In genomic region chr15:90309050-90309449, GRCh38 we compare ENCODE assay signal across 25 cellular contexts. TPM values are rescaled to one million over a fixed set of nuclear protein-coding genes. Genes with fewer than 3 reads are reported as not detected.
"Had no signal": no experiment of that assay in that cellular context is flagged by ENCODE, and none has a peak within 500 bp of the region (broad histone marks: within the 10 kb centered on the region; RNA-seq: fewer than 3 reads in every experiment).

No MANE protein-coding gene starts in this region.

- ATAC-seq: activated T-cell treated with anti-CD3 and anti-CD28 coated beads, Interleukin-2, amount 50 U/mL, for 4 hours; lower lobe of right lung; natural killer cell treated with Interleukin-12 subunit alpha and Interleukin-12 subunit beta and Interleukin-15 and Interleukin-18, amount 100 ng/mL, for 72 hours; stimulated activated naive B cell treated with anti-CD40 and anti-IgM and Interleukin-4, amounts not matched to agents 10 μg/mL and 1 μg/mL and 100 μg/mL, for 72 hours had no signal

- H3K4me3 Mint-ChIP-seq: activated naive CD8-positive, alpha-beta T cell treated with anti-CD3 and anti-CD28 coated beads, Interleukin-2, amount 10 ng/mL, durations not matched to agents 7 days and 5 days; activated T-cell treated with anti-CD3 and anti-CD28 coated beads, Interleukin-2, amount 50 U/mL, for 4 hours; endodermal cell; natural killer cell treated with Interleukin-12 subunit alpha and Interleukin-12 subunit beta and Interleukin-15 and Interleukin-18, amount 100 ng/mL, for 72 hours; stimulated activated naive B cell treated with anti-CD40 and anti-IgM and Interleukin-4, amounts not matched to agents 10 μg/mL and 1 μg/mL and 100 μg/mL, for 72 hours had no signal

- H3K9me2 ChIP-seq: SK-N-SH had no signal

- DNase-seq: activated CD4-positive, CD25-positive, alpha-beta regulatory T cell treated with anti-CD3 and anti-CD28 coated beads, Interleukin-2, amount 50 U/mL, for 72 hours; activated CD8-positive, alpha-beta memory T cell treated with anti-CD3 and anti-CD28 coated beads, Interleukin-2, amount 50 U/mL, for 4 hours; activated naive CD4-positive, alpha-beta T cell treated with Interleukin-2 at 50 U/mL for 16 hours; activated naive CD8-positive, alpha-beta T cell treated with anti-CD3 and anti-CD28 coated beads, Interleukin-2, amount 10 ng/mL, durations not matched to agents 7 days and 5 days; activated T-cell treated with anti-CD3 and anti-CD28 coated beads, Interleukin-2, amount 50 U/mL, for 4 hours; amniotic stem cell; cortex of kidney; endodermal cell; foreskin fibroblast; kidney; lower lobe of right lung; sigmoid colon; SK-N-SH; stimulated activated CD4-positive, alpha-beta T cell treated with anti-CD3 and anti-CD28 coated beads, Interleukin-2, amount 100 ng/mL, for 48 hours; stimulated activated CD8-positive, alpha-beta memory T cell treated with anti-CD3 and anti-CD28 coated beads, Interleukin-4, amount 100 ng/mL, for 48 hours; stimulated activated naive B cell treated with anti-CD40 and anti-IgM and Interleukin-4, amounts not matched to agents 10 μg/mL and 1 μg/mL and 100 μg/mL, for 72 hours; upper lobe of left lung; WERI-Rb-1 had no signal

- H3K27me3 ChIP-seq: breast epithelium, sigmoid colon, upper lobe of left lung had no signal

- H3K9ac ChIP-seq: parathyroid adenoma, SK-N-SH had no signal

- H3K27ac Mint-ChIP-seq: activated naive CD8-positive, alpha-beta T cell treated with anti-CD3 and anti-CD28 coated beads, Interleukin-2, amount 10 ng/mL, durations not matched to agents 7 days and 5 days; activated T-helper 2 cell treated with anti-CD3 and anti-CD28 coated beads, Interferon-gamma antibody, Interleukin-2, Interleukin-4, amounts not matched to agents 10 μg/mL and 5 μg/mL and 100 μg/mL, durations not matched to agents 14 hours and 24 hours and 36 hours; endodermal cell; natural killer cell treated with Interleukin-12 subunit alpha and Interleukin-12 subunit beta and Interleukin-15 and Interleukin-18, amount 100 ng/mL, for 72 hours; stimulated activated naive B cell treated with anti-CD40 and anti-IgM and Interleukin-4, amounts not matched to agents 10 μg/mL and 1 μg/mL and 100 μg/mL, for 72 hours had no signal

- H3K36me3 ChIP-seq: breast epithelium, lower lobe of right lung, sigmoid colon, thoracic aorta, upper lobe of left lung, WERI-Rb-1 had no signal

- H3K9me3 ChIP-seq: breast epithelium, lower lobe of right lung, sigmoid colon, SK-N-SH, thoracic aorta, upper lobe of left lung had no signal

- H3K4me1 Mint-ChIP-seq: endodermal cell had no signal

- H2AFZ ChIP-seq: parathyroid adenoma had no signal

- H3K79me2 ChIP-seq: parathyroid adenoma had no signal

- H3K9me3 Mint-ChIP-seq: activated naive CD8-positive, alpha-beta T cell treated with anti-CD3 and anti-CD28 coated beads, Interleukin-2, amount 10 ng/mL, durations not matched to agents 7 days and 5 days; activated T-cell treated with anti-CD3 and anti-CD28 coated beads, Interleukin-2, amount 50 U/mL, for 4 hours; activated T-helper 2 cell treated with anti-CD3 and anti-CD28 coated beads, Interferon-gamma antibody, Interleukin-2, Interleukin-4, amounts not matched to agents 10 μg/mL and 5 μg/mL and 100 μg/mL, durations not matched to agents 14 hours and 24 hours and 36 hours; endodermal cell; natural killer cell treated with Interleukin-12 subunit alpha and Interleukin-12 subunit beta and Interleukin-15 and Interleukin-18, amount 100 ng/mL, for 72 hours; stimulated activated naive B cell treated with anti-CD40 and anti-IgM and Interleukin-4, amounts not matched to agents 10 μg/mL and 1 μg/mL and 100 μg/mL, for 72 hours had no signal

- H3K4me3 ChIP-seq: breast epithelium, lower lobe of right lung, sigmoid colon, thoracic aorta, upper lobe of left lung had no signal

- H3K27ac ChIP-seq: breast epithelium, epithelial cell of prostate, lower lobe of right lung, parathyroid adenoma, sigmoid colon, thoracic aorta, upper lobe of left lung, WERI-Rb-1 had no signal

- H3K36me3 Mint-ChIP-seq: activated naive CD8-positive, alpha-beta T cell treated with anti-CD3 and anti-CD28 coated beads, Interleukin-2, amount 10 ng/mL, durations not matched to agents 7 days and 5 days; natural killer cell treated with Interleukin-12 subunit alpha and Interleukin-12 subunit beta and Interleukin-15 and Interleukin-18, amount 100 ng/mL, for 72 hours; stimulated activated naive B cell treated with anti-CD40 and anti-IgM and Interleukin-4, amounts not matched to agents 10 μg/mL and 1 μg/mL and 100 μg/mL, for 72 hours had no signal

- H3K4me2 ChIP-seq: SK-N-SH had no signal

RNA-seq across cellular contexts. Expression of gene TTLL13, which starts 59.7 kb away (rescaled TPM):
- total RNA-seq: glomerular endothelial cell, lower lobe of right lung, sigmoid colon, thoracic aorta had no signal
